Comparison of ENCODE assay signal across 8 cellular contexts in genomic region chr3:141426404-141427034, GRCh38. TPM values are rescaled to one million over a fixed set of nuclear protein-coding genes. Genes with fewer than 3 reads are reported as not detected.
DNase-seq lines count a peak whose midpoint lies in the region; ATAC-seq and TF ChIP-seq lines count a peak whose summit lies in the region.

No MANE protein-coding gene starts in this region.

- intact Hi-C loops in mucosa of descending colon (cut with DNase I, micrococcal nuclease) (no loop called here), aorta (cut with DNase I) (no loop called here)
- intact Hi-C loops in activated CD4-positive, alpha-beta T cell treated with anti-CD3 and anti-CD28 coated beads, Interleukin-2, amount 10 ng/mL, durations not matched to agents 24 days and 14 days (cut with micrococcal nuclease): loop anchor here (5.0 kb wide), 1 partner anchor 44 kb away; no protein-coding TSS in a partner anchor

- peak overlapping the region in 1 of 2 donors; percentile 64 for H3K27ac ChIP-seq in aorta (ENCODE audit: low read depth in 1 of 2, low read length in 2 of 2)

- H3K36me3 Mint-ChIP-seq in endothelial cell (ENCODE audit: low read depth, unreplicated experiment): peaks cover 4% of the 10 kb centered on the region
- peaks cover 2% of the 10 kb centered on the region for H3K36me3 Mint-ChIP-seq in activated CD4-positive, alpha-beta T cell treated with anti-CD3 and anti-CD28 coated beads, Interleukin-2, amount 10 ng/mL, durations not matched to agents 24 days and 14 days (ENCODE audit: low read depth)

- in situ Hi-C loops in ACHN (cut with HindIII; ENCODE audit: low pct_ligation_motif_present, low pct_unique_long_range_greater_than_20kb, low sequenced_read_pairs): no loop called here

- no peaks in the 10 kb centered on the region for H3K9me3 Mint-ChIP-seq in endothelial cell (ENCODE audit: unreplicated experiment)
- no peaks in the 10 kb centered on the region for H3K9me3 Mint-ChIP-seq in activated CD4-positive, alpha-beta T cell treated with anti-CD3 and anti-CD28 coated beads, Interleukin-2, amount 10 ng/mL, durations not matched to agents 24 days and 14 days

- no peaks in the 10 kb centered on the region for H3K9me3 ChIP-seq in mucosa of descending colon
- no peaks in the 10 kb centered on the region for H3K9me3 ChIP-seq in aorta (ENCODE audit: control insufficient read depth, low read length)

- peak; percentile 33 for DNase-seq in activated CD8-positive, alpha-beta memory T cell treated with anti-CD3 and anti-CD28 coated beads for 24 hours
- no peak for DNase-seq in activated CD8-positive, alpha-beta memory T cell treated with anti-CD3 and anti-CD28 coated beads, Interleukin-2, amount 50 U/mL, for 4 hours
- DNase-seq in endothelial cell (ENCODE audit: low spot score) (no peak), mucosa of descending colon (peak; percentile 78 to 90 (median 81)), aorta (peak; percentile 90 to 92), ACHN (no peak)
- DNase-seq in activated CD4-positive, alpha-beta T cell treated with anti-CD3 and anti-CD28 coated beads, Interleukin-2, amount 10 ng/mL, durations not matched to agents 24 days and 14 days: no peak

- no peak overlapping the region for H3K4me3 Mint-ChIP-seq in endothelial cell (ENCODE audit: unreplicated experiment)
- no peak overlapping the region for H3K4me3 Mint-ChIP-seq in activated CD4-positive, alpha-beta T cell treated with anti-CD3 and anti-CD28 coated beads, Interleukin-2, amount 10 ng/mL, durations not matched to agents 24 days and 14 days

- 10% methylated on average over 9 of the region's 9 CpGs for WGBS in aorta, 2 donors

- H3K4me1 Mint-ChIP-seq in endothelial cell (ENCODE audit: unreplicated experiment): peaks cover 10% of the 10 kb centered on the region
- peaks cover 9% of the 10 kb centered on the region for H3K4me1 Mint-ChIP-seq in activated CD4-positive, alpha-beta T cell treated with anti-CD3 and anti-CD28 coated beads, Interleukin-2, amount 10 ng/mL, durations not matched to agents 24 days and 14 days

- TF ChIP-seq CTCF in endothelial cell (IDR thresholded peaks at IDR 0.05; ENCODE audit: unreplicated experiment): no peak
- TF ChIP-seq CTCF in mucosa of descending colon (IDR thresholded peaks at IDR 0.05): no peak

- H3K27me3 ChIP-seq in aorta (ENCODE audit: control insufficient read depth in 1 of 2, insufficient read depth in 2 of 2, low read length in 1 of 2): no peaks in the 10 kb centered on the region

- peak overlapping the region; percentile 25 for H3K27ac Mint-ChIP-seq in endothelial cell (ENCODE audit: unreplicated experiment)
- no peak overlapping the region for H3K27ac Mint-ChIP-seq in activated CD4-positive, alpha-beta T cell treated with anti-CD3 and anti-CD28 coated beads, Interleukin-2, amount 10 ng/mL, durations not matched to agents 24 days and 14 days

- H3K4me3 ChIP-seq in mucosa of descending colon (no peak overlapping the region), aorta (ENCODE audit: low read length in 2 of 2) (no peak overlapping the region)

- H3K27me3 Mint-ChIP-seq in endothelial cell (ENCODE audit: unreplicated experiment): peaks cover 3% of the 10 kb centered on the region
- H3K27me3 Mint-ChIP-seq in activated CD4-positive, alpha-beta T cell treated with anti-CD3 and anti-CD28 coated beads, Interleukin-2, amount 10 ng/mL, durations not matched to agents 24 days and 14 days: no peaks in the 10 kb centered on the region

- H3K4me1 ChIP-seq in mucosa of descending colon (ENCODE audit: low read depth) (peaks cover 21% of the 10 kb centered on the region), aorta (ENCODE audit: control insufficient read depth in 1 of 2, insufficient read depth in 2 of 2, low read length in 2 of 2) (peaks cover 3 to 9% of the 10 kb centered on the region in 2 donors)

- no peaks in the 10 kb centered on the region for H3K36me3 ChIP-seq in mucosa of descending colon (ENCODE audit: low read depth)
- H3K36me3 ChIP-seq in aorta (ENCODE audit: control insufficient read depth in 1 of 2, insufficient read depth in 2 of 2, low read length in 1 of 2): peaks cover 0 to 1% of the 10 kb centered on the region in 2 donors

- ATAC-seq in mucosa of descending colon (peak; percentile 94), aorta (ENCODE audit: low FRiP score) (peak; percentile 66), GM19351 (IDR thresholded peaks at IDR 0.05; ENCODE audit: unreplicated experiment) (no peak)

RNA-seq across cellular contexts. Expression of gene ZBTB38, which starts 58.2 kb away (rescaled TPM):
- total RNA-seq in endothelial cell (ENCODE audit: unreplicated experiment): 22.5 TPM
- total RNA-seq in mucosa of descending colon: 100 to 1,000 TPM in 2 of 3 donors, 10 to 100 TPM in 1; 96.0 to 153 (median 144) TPM
- 100 to 1,000 TPM; 132 to 139 TPM for total RNA-seq in aorta
- 10 to 100 TPM; 21.2 to 35.8 TPM for polyA plus RNA-seq in aorta
- 14.5 and 17.8 TPM in 2 replicates for total RNA-seq in activated CD4-positive, alpha-beta T cell treated with anti-CD3 and anti-CD28 coated beads, Interleukin-2, amount 10 ng/mL, durations not matched to agents 24 days and 14 days

Comparison
In these comparisons a context has a peak if more than half of its experiments do, and no peak if none do; other contexts are left out.
1. DNase-seq: peak in activated CD8-positive, alpha-beta memory T cell treated with anti-CD3 and anti-CD28 coated beads for 24 hours (single experiment), mucosa of descending colon (3 of 3) and aorta (2 of 2); none in activated CD8-positive, alpha-beta memory T cell treated with anti-CD3 and anti-CD28 coated beads, Interleukin-2, amount 50 U/mL, for 4 hours (single experiment), endothelial cell (single experiment), ACHN (single experiment) and activated CD4-positive, alpha-beta T cell treated with anti-CD3 and anti-CD28 coated beads, Interleukin-2, amount 10 ng/mL, durations not matched to agents 24 days and 14 days (single experiment).